ENCODE assay signal across 9 cellular contexts in genomic region chr1:174999216-174999925, GRCh38. TPM values are rescaled to one million over a fixed set of nuclear protein-coding genes. Genes with fewer than 3 reads are reported as not detected.
DNase-seq lines count a peak whose midpoint lies in the region; ATAC-seq and TF ChIP-seq lines count a peak whose summit lies in the region.
"Had no signal": no experiment of that assay in that cellular context is flagged by ENCODE, and none has a peak within 500 bp of the region (broad histone marks: within the 10 kb centered on the region; RNA-seq: fewer than 3 reads in every experiment).

No MANE protein-coding gene starts in this region.

- peaks cover 38% of the 10 kb centered on the region for H3K4me1 Mint-ChIP-seq in CD14-positive monocyte
- H3K4me1 Mint-ChIP-seq in activated CD4-positive, alpha-beta T cell treated with anti-CD3 and anti-CD28 coated beads, Interleukin-2, amount 10 ng/mL, durations not matched to agents 7 days and 5 days = peaks cover 42% of the 10 kb centered on the region

- intact Hi-C loops in CD14-positive monocyte (cut with micrococcal nuclease) = loop anchor here (2.0 to 10.0 kb wide), 3 partner anchors 23 to 975 kb away; partner anchors contain the start of genes MRPS14 (in 1 of the 2) and RC3H1 (in 1 of the 2)

- H3K27me3 Mint-ChIP-seq in CD14-positive monocyte (ENCODE audit: low read depth in 3 of 3) = no peaks in the 10 kb centered on the region
- no peaks in the 10 kb centered on the region for H3K27me3 Mint-ChIP-seq in activated CD4-positive, alpha-beta T cell treated with anti-CD3 and anti-CD28 coated beads, Interleukin-2, amount 10 ng/mL, durations not matched to agents 7 days and 5 days

- peaks cover 10 to 13% of the 10 kb centered on the region in 2 donors for H3K36me3 Mint-ChIP-seq in CD14-positive monocyte
- peaks cover 20% of the 10 kb centered on the region for H3K36me3 Mint-ChIP-seq in activated CD4-positive, alpha-beta T cell treated with anti-CD3 and anti-CD28 coated beads, Interleukin-2, amount 10 ng/mL, durations not matched to agents 7 days and 5 days (ENCODE audit: low read depth)

- DNase-seq in CD14-positive monocyte (ENCODE audit: low spot score) = peak; percentile 98
- DNase-seq in NCI-H526 treated with DMSO at 0.1 percent for 48 hours (lab: John Stamatoyannopoulos, UW) = peak; percentile 100
- DNase-seq in activated CD4-positive, alpha-beta T cell treated with anti-CD3 and anti-CD28 coated beads, Interleukin-2, amount 10 ng/mL, durations not matched to agents 7 days and 5 days = peak; percentile 97
- peak; percentile 99 for DNase-seq in dermis blood vessel endothelial cell
- DNase-seq in left lobe of liver (ENCODE audit: low spot score) = peak; percentile 98
- peak; percentile 96 for DNase-seq in stimulated activated CD4-positive, alpha-beta T cell treated with anti-CD3 and anti-CD28 coated beads, Interleukin-2, amount 100 ng/mL, for 24 hours

- POLR2A ChIA-PET in activated CD4-positive, alpha-beta T cell treated with anti-CD3 and anti-CD28 coated beads, Interleukin-2, amount 10 ng/mL, durations not matched to agents 7 days and 5 days (lab: Charles Lee) = interaction anchor here (0.5 to 1.8 kb wide), 6 partner anchors 24 to 200 kb away, joined by 3 to 10 read pairs (median 4); partner anchors contain the start of gene MRPS14

- H3K27ac Mint-ChIP-seq in CD14-positive monocyte = no peak overlapping the region
- H3K27ac Mint-ChIP-seq in activated CD4-positive, alpha-beta T cell treated with anti-CD3 and anti-CD28 coated beads, Interleukin-2, amount 10 ng/mL, durations not matched to agents 7 days and 5 days = no peak overlapping the region

- CTCF ChIA-PET in activated CD4-positive, alpha-beta T cell treated with anti-CD3 and anti-CD28 coated beads, Interleukin-2, amount 10 ng/mL, durations not matched to agents 7 days and 5 days (lab: Charles Lee) = interaction anchor here (1.0 to 2.9 kb wide), 13 partner anchors 8 to 200 kb away, joined by 3 to 13 read pairs (median 6); partner anchors contain the start of gene MRPS14

- ATAC-seq in GM19372 (IDR thresholded peaks at IDR 0.05; ENCODE audit: low read depth, unreplicated experiment) (peak; percentile 74), HG03520 (IDR thresholded peaks at IDR 0.05; ENCODE audit: unreplicated experiment) (peak; percentile 76), left lobe of liver (peak; percentile 84)

- H3K9me3 Mint-ChIP-seq in CD14-positive monocyte = no peaks in the 10 kb centered on the region
- no peaks in the 10 kb centered on the region for H3K9me3 Mint-ChIP-seq in activated CD4-positive, alpha-beta T cell treated with anti-CD3 and anti-CD28 coated beads, Interleukin-2, amount 10 ng/mL, durations not matched to agents 7 days and 5 days
- H3K9me3 Mint-ChIP-seq: nephron had no signal

- no peak overlapping the region for H3K4me3 Mint-ChIP-seq in CD14-positive monocyte
- H3K4me3 Mint-ChIP-seq in activated CD4-positive, alpha-beta T cell treated with anti-CD3 and anti-CD28 coated beads, Interleukin-2, amount 10 ng/mL, durations not matched to agents 7 days and 5 days = no peak overlapping the region
- H3K4me3 Mint-ChIP-seq: nephron had no signal

- no peak for TF ChIP-seq CTCF in CD14-positive monocyte (IDR thresholded peaks at IDR 0.05)

RNA-seq across cellular contexts. Expression of gene CACYBP, which starts 0.4 kb away (rescaled TPM):
- 10 to 100 TPM; 74.8 to 86.9 TPM for polyA plus RNA-seq in CD14-positive monocyte
- total RNA-seq in activated CD4-positive, alpha-beta T cell treated with anti-CD3 and anti-CD28 coated beads, Interleukin-2, amount 10 ng/mL, durations not matched to agents 7 days and 5 days = 100 to 1,000 TPM; 198 to 207 TPM
- total RNA-seq in dermis blood vessel endothelial cell (266 and 537 TPM in 2 replicates), left lobe of liver (27.8 TPM)

RNA-seq across cellular contexts. Expression of gene MRPS14, which starts 23.9 kb away (rescaled TPM):
- 10 to 100 TPM; 48.1 to 53.2 TPM for polyA plus RNA-seq in CD14-positive monocyte
- 10 to 100 TPM; 34.5 to 34.6 TPM for total RNA-seq in activated CD4-positive, alpha-beta T cell treated with anti-CD3 and anti-CD28 coated beads, Interleukin-2, amount 10 ng/mL, durations not matched to agents 7 days and 5 days
- total RNA-seq in dermis blood vessel endothelial cell = 27.1 and 27.4 TPM in 2 replicates
- total RNA-seq in left lobe of liver = 20.4 TPM

Comparison
In these comparisons a context has a peak if more than half of its experiments do, and no peak if none do; other contexts are left out.
1. Peak in every context shown above with its lines: DNase-seq and ATAC-seq.